In the genomic region with DNA sequence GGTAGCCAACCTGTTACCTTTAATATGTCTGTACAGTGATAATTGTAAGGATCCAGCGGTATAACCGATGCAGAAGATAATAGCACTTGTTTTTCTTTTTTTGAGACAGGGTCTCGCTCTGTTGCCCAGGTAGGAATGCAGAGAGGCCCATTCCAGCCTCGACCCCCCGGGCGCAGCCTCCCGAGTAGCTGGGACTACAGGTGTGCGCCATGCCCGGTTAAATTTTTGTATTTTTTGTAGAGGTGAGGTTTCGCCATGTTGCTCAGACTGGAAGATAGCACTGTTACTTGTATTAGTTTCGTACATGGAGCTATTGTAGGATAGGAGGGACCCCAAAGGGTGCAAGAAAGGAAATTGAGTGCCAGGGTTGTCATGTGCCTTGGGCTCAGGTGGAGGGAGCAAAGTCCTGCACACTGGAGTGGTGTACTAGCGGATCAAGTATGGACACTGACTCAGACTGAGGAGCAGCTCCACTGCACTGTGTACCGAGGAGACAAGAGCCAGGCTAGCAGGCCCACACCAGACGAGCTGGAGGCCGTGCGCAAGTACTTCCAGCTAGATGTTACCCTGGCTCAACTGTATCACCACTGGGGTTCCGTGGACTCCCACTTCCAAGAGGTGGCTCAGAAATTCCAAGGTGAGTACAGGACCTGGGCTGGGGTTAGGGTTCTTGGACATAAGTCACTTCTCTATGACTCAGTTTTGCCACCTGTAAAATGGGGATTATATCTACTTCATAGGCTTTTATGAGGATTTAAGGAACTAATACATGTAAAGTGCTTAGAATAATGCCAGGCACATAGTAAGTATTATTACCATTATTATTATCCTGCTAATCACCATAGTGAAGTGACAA, we compare ENCODE assay signal across 8 cellular contexts.
DNase-seq lines count a peak whose midpoint lies in the region; ATAC-seq, FAIRE-seq and TF ChIP-seq lines count a peak whose summit lies in the region.

No MANE protein-coding gene starts in this region.

- no peak for FAIRE-seq in D721Med (lab: Jason Lieb, UNC)

- peak overlapping the region; percentile 86 for H3K4me3 Mint-ChIP-seq in T-helper 2 cell treated with Interferon-gamma antibody and Interleukin-4, amounts not matched to agents 5 μg/mL and 100 μg/mL, for 36 hours

- H3K27me3 Mint-ChIP-seq in T-helper 2 cell treated with Interferon-gamma antibody and Interleukin-4, amounts not matched to agents 5 μg/mL and 100 μg/mL, for 36 hours (ENCODE audit: low read depth): no peaks in the 10 kb centered on the region

- no peak for ATAC-seq in GM21723 (IDR thresholded peaks at IDR 0.05; ENCODE audit: unreplicated experiment)

- peak; percentile 10 for DNase-seq in NCI-H2227 (lab: John Stamatoyannopoulos, UW; ENCODE audit: unreplicated experiment)
- DNase-seq in NCI-H2227 treated with DMSO at 0.1 percent for 48 hours (lab: John Stamatoyannopoulos, UW): no peak
- DNase-seq in T-helper 2 cell treated with Interferon-gamma antibody and Interleukin-4, amounts not matched to agents 5 μg/mL and 100 μg/mL, for 36 hours (ENCODE audit: low spot score): no peak
- no peak for DNase-seq in fibroblast of pulmonary artery (ENCODE audit: low read depth)
- peak; percentile 29 for DNase-seq in retina
- no peak for DNase-seq in D721Med (ENCODE audit: insufficient read length, low spot score)
- DNase-seq in globus pallidus (ENCODE audit: low spot score): no peak

- peaks cover 33% of the 10 kb centered on the region for H3K4me1 Mint-ChIP-seq in T-helper 2 cell treated with Interferon-gamma antibody and Interleukin-4, amounts not matched to agents 5 μg/mL and 100 μg/mL, for 36 hours (ENCODE audit: low read depth)

- peak overlapping the region; percentile 68 for H3K4me3 ChIP-seq in fibroblast of pulmonary artery (replicated peaks; ENCODE audit: low read depth, low read length)

- TF ChIP-seq CTCF in fibroblast of pulmonary artery (IDR thresholded peaks at IDR 0.05; ENCODE audit: low read length, missing control alignments) (no peak), D721Med (IDR thresholded peaks at IDR 0.05; ENCODE audit: insufficient read depth, missing control alignments) (no peak)

- peaks cover 47% of the 10 kb centered on the region for H3K36me3 Mint-ChIP-seq in T-helper 2 cell treated with Interferon-gamma antibody and Interleukin-4, amounts not matched to agents 5 μg/mL and 100 μg/mL, for 36 hours (ENCODE audit: low read depth)

- peak overlapping the region; percentile 89 for H3K27ac Mint-ChIP-seq in T-helper 2 cell treated with Interferon-gamma antibody and Interleukin-4, amounts not matched to agents 5 μg/mL and 100 μg/mL, for 36 hours

- no peaks in the 10 kb centered on the region for H3K9me3 Mint-ChIP-seq in T-helper 2 cell treated with Interferon-gamma antibody and Interleukin-4, amounts not matched to agents 5 μg/mL and 100 μg/mL, for 36 hours

Comparison
In these comparisons a context has a peak if more than half of its experiments do, and no peak if none do; other contexts are left out.
1. DNase-seq: peak in NCI-H2227 (single experiment) and retina (single experiment); none in NCI-H2227 treated with DMSO at 0.1 percent for 48 hours (single experiment), T-helper 2 cell treated with Interferon-gamma antibody and Interleukin-4, amounts not matched to agents 5 μg/mL and 100 μg/mL, for 36 hours (single experiment), fibroblast of pulmonary artery (single experiment), D721Med (single experiment) and globus pallidus (single experiment).